In the genomic region with DNA sequence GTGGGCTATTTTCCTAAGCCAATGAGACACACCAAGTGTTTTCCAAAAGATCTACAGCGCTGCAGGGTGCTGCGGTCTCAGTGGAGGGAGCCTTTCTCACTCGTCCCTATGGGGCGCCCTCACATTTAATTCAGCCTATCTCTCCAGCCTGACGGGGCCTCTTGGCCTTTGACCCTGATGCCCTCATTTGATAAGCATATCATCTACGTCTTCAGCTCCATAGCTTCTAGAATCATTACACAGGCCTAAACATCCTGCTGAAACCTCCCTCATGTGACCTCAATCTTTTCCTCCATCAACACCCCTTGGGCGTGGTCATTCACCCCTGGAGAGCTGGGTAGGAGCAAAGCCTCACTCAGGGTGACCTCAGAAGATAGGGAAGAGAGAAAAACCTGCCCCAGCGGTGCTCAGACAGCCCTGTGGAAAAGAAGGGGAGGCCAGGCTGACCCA, we compare ENCODE assay signal across 21 cellular contexts. TPM values are rescaled to one million over a fixed set of nuclear protein-coding genes. Genes with fewer than 3 reads are reported as not detected.
DNase-seq lines count a peak whose midpoint lies in the region; ATAC-seq, FAIRE-seq and TF ChIP-seq lines count a peak whose summit lies in the region.
"Had no signal": no experiment of that assay in that cellular context is flagged by ENCODE, and none has a peak within 500 bp of the region (broad histone marks: within the 10 kb centered on the region; RNA-seq: fewer than 3 reads in every experiment).

No MANE protein-coding gene starts in this region.

- CTCF ChIA-PET in T-cell (lab: Charles Lee), result no interaction called here

- WGBS in right cardiac atrium, result 75% methylated on average over 8 of the region's 8 CpGs
- WGBS in lung, 2 donors, result 76 to 85% methylated on average over 8 of the region's 8 CpGs
- WGBS in testis, 2 donors, result 67 to 75% methylated on average over 8 of the region's 8 CpGs

- intact Hi-C loops in right cardiac atrium (cut with DNase I) (no loop called here), testis (cut with DNase I; ENCODE audit: low total_unique reads) (no loop called here), natural killer cell (cut with micrococcal nuclease) (no loop called here)

- TF ChIP-seq CTCF in right atrium auricular region (IDR thresholded peaks at IDR 0.05), result no peak
- TF ChIP-seq CTCF in bronchial epithelial cell (IDR thresholded peaks at IDR 0.05; ENCODE audit: insufficient read depth, low read length, severe bottlenecking), result no peak
- no peak for TF ChIP-seq CTCF in lung (IDR thresholded peaks at IDR 0.05; ENCODE audit: control extremely low read depth, extremely low read depth)
- no peak for TF ChIP-seq CTCF in testis (IDR thresholded peaks at IDR 0.05)
- TF ChIP-seq CTCF in natural killer cell (IDR thresholded peaks at IDR 0.05), result no peak

- no peak overlapping the region for H3K4me3 Mint-ChIP-seq in T-cell
- H3K4me3 Mint-ChIP-seq in natural killer cell, result no peak overlapping the region
- H3K4me3 Mint-ChIP-seq: CD4-positive, alpha-beta memory T cell; H9 had no signal

- ATAC-seq in right cardiac atrium (no peak), lung (ENCODE audit: insufficient read depth, low FRiP score) (no peak), T-cell (replicated peaks in 1 of 4) (no peak), natural killer cell (no peak), GM18868 (IDR thresholded peaks at IDR 0.05; ENCODE audit: unreplicated experiment) (no peak)
- ATAC-seq: HCT116 had no signal

- H3K4me1 Mint-ChIP-seq in T-cell (no peaks in the 10 kb centered on the region), natural killer cell (no peaks in the 10 kb centered on the region)

- no peaks in the 10 kb centered on the region for H3K27me3 ChIP-seq in right atrium auricular region
- H3K27me3 ChIP-seq in right cardiac atrium (ENCODE audit: control insufficient read depth, insufficient read depth), result no peaks in the 10 kb centered on the region
- H3K27me3 ChIP-seq in bronchial epithelial cell (ENCODE audit: control insufficient read depth, insufficient read depth, low read length), result no peaks in the 10 kb centered on the region
- H3K27me3 ChIP-seq in lung (ENCODE audit: control insufficient read depth, insufficient read depth), result peaks cover 4% of the 10 kb centered on the region
- no peaks in the 10 kb centered on the region for H3K27me3 ChIP-seq in testis

- H3K27me3 Mint-ChIP-seq in T-cell (peaks cover 0 to 3% of the 10 kb centered on the region in 2 donors), natural killer cell (ENCODE audit: low read depth in 2 of 2) (peaks cover 0 to 3% of the 10 kb centered on the region in 2 donors)

- H3K36me3 Mint-ChIP-seq in T-cell, result no peaks in the 10 kb centered on the region
- H3K36me3 Mint-ChIP-seq in natural killer cell, result no peaks in the 10 kb centered on the region
- H3K36me3 Mint-ChIP-seq: CD4-positive, alpha-beta memory T cell had no signal

- H3K27ac Mint-ChIP-seq in T-cell, result no peak overlapping the region
- no peak overlapping the region for H3K27ac Mint-ChIP-seq in natural killer cell
- H3K27ac Mint-ChIP-seq: CD4-positive, alpha-beta memory T cell; H9 had no signal

- POLR2A ChIA-PET in T-cell (lab: Charles Lee), result no interaction called here

- no peak overlapping the region for H3K27ac ChIP-seq in right atrium auricular region
- no peak overlapping the region for H3K27ac ChIP-seq in right cardiac atrium (ENCODE audit: low read length)
- no peak overlapping the region for H3K27ac ChIP-seq in lung (ENCODE audit: low read depth in 1 of 2, low read length in 1 of 2)
- H3K27ac ChIP-seq in testis, result no peak overlapping the region
- H3K27ac ChIP-seq: GM23248 had no signal

- peak; percentile 32 for FAIRE-seq in bronchial epithelial cell (lab: Jason Lieb, UNC)
- FAIRE-seq: GM12891, GM18507 had no signal

- H3K4me3 ChIP-seq in right atrium auricular region (no peak overlapping the region), right cardiac atrium (ENCODE audit: low read length) (no peak overlapping the region), bronchial epithelial cell (ENCODE audit: low read depth, low read length) (no peak overlapping the region), lung (no peak overlapping the region), testis (peak overlapping the region; percentile 9 to 38)
- H3K4me3 ChIP-seq: GM23248 had no signal

- peaks cover 0 to 8% (median 3%) of the 10 kb centered on the region in 3 donors for H3K9me3 Mint-ChIP-seq in T-cell
- H3K9me3 Mint-ChIP-seq in natural killer cell, result peaks cover 0 to 2% of the 10 kb centered on the region in 2 donors

- H3K4me1 ChIP-seq in right atrium auricular region (no peaks in the 10 kb centered on the region), right cardiac atrium (ENCODE audit: control insufficient read depth, insufficient read depth, low read length) (no peaks in the 10 kb centered on the region), lung (ENCODE audit: control insufficient read depth in 2 of 2, insufficient read depth in 2 of 2, low read length in 2 of 2) (no peaks in the 10 kb centered on the region), testis (no peaks in the 10 kb centered on the region)

- no peak for TF ChIP-seq POLR2A in testis (IDR thresholded peaks at IDR 0.05)

- H3K9me3 ChIP-seq in right atrium auricular region, result no peaks in the 10 kb centered on the region
- H3K9me3 ChIP-seq in right cardiac atrium (ENCODE audit: control insufficient read depth, low read length), result no peaks in the 10 kb centered on the region
- H3K9me3 ChIP-seq in lung (ENCODE audit: control insufficient read depth in 2 of 2, insufficient read depth in 1 of 2, low read length in 1 of 2), result peaks cover 0 to 3% of the 10 kb centered on the region in 2 donors
- no peaks in the 10 kb centered on the region for H3K9me3 ChIP-seq in testis

- H3K36me3 ChIP-seq in right atrium auricular region, result no peaks in the 10 kb centered on the region
- H3K36me3 ChIP-seq in bronchial epithelial cell (ENCODE audit: control insufficient read depth, insufficient read depth, low read length), result no peaks in the 10 kb centered on the region
- H3K36me3 ChIP-seq in lung (ENCODE audit: control insufficient read depth in 2 of 2, insufficient read depth in 2 of 2, low read length in 2 of 2), result no peaks in the 10 kb centered on the region
- H3K36me3 ChIP-seq in testis (ENCODE audit: low read depth, missing control alignments), result no peaks in the 10 kb centered on the region

- peak; percentile 16 for DNase-seq in right atrium auricular region (ENCODE audit: low spot score)
- DNase-seq in right cardiac atrium, result no peak
- no peak for DNase-seq in bronchial epithelial cell (ENCODE audit: low read depth)
- peak; percentile 25 for DNase-seq in lung (ENCODE audit: low spot score)
- peak; percentile 3 for DNase-seq in testis
- DNase-seq in T-cell, result no peak
- DNase-seq in natural killer cell, result no peak
- DNase-seq: C1 segment of cervical spinal cord; Calu3; CD4-positive, alpha-beta memory T cell; COR-L47; DMS53; DMS79 treated with DMSO at 0.1 percent for 48 hours; GF-D8; GM23248; H9 had no signal

RNA-seq across cellular contexts. Expression of a gene that starts 57.4 kb away (rescaled TPM):
- 10 to 100 TPM in 1 of 2 donors, 1 to 10 TPM in 1; 2.5 to 12.8 TPM for total RNA-seq in right atrium auricular region
- 10 to 100 TPM in 1 of 4 donors, 1 to 10 TPM in 3; 5.1 to 30.9 (median 8.0) TPM for total RNA-seq in right cardiac atrium
- 7.2 TPM for polyA plus RNA-seq in right cardiac atrium
- total RNA-seq in bronchial epithelial cell, result under 0.01 and 0.53 TPM in 2 replicates
- 1 to 10 TPM; 2.6 to 4.7 TPM for total RNA-seq in lung
- polyA plus RNA-seq in lung, result 1 to 10 TPM; 1.1 to 2.2 TPM
- 10 to 100 TPM; 42.1 to 86.2 TPM for total RNA-seq in testis
- polyA plus RNA-seq in testis (ENCODE audit: insufficient read depth, low read depth, low replicate concordance), result 31.6 TPM
- under 1 TPM in 1 of 5 donors, not detected in 4; 0.06 TPM for total RNA-seq in T-cell
- not detected for total RNA-seq in natural killer cell
- total RNA-seq: CD4-positive, alpha-beta memory T cell; G401 had no signal
- polyA plus RNA-seq: CD4-positive, alpha-beta memory T cell had no signal

Comparison
In these comparisons a context has a peak if more than half of its experiments do, and no peak if none do; other contexts are left out.
1. DNase-seq: peak in right atrium auricular region (single experiment), lung (single experiment) and testis (single experiment); none in right cardiac atrium (0 of 3), bronchial epithelial cell (single experiment), T-cell (0 of 34) and natural killer cell (single experiment).
2. H3K4me3 ChIP-seq: peak in testis (2 of 2); none in right atrium auricular region (0 of 2), right cardiac atrium (single experiment), bronchial epithelial cell (single experiment) and lung (single experiment).